8 cellular contexts compared by ENCODE assay signal in the genomic region with DNA sequence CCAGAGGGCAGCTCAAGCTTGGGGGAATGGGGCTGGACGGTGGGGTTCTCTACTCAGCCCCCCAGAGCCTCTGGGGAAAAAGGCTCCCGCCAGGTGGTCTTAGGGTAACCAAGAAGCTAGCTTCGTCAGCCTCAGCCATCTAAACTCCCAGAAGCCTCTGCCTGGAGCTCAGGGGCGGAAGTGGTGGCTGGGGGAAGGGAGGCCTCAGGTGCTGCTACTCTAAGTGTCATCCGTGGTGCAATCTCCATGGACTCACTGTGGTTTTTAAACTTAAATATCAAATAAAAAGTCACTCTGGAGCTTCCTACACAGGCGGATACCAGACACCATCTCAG. TPM values are rescaled to one million over a fixed set of nuclear protein-coding genes. Genes with fewer than 3 reads are reported as not detected.
DNase-seq lines count a peak whose midpoint lies in the region; ATAC-seq and TF ChIP-seq lines count a peak whose summit lies in the region.

No MANE protein-coding gene starts in this region.

- intact Hi-C loops in sigmoid colon (cut with DNase I) = no loop called here

- DNase-seq in SKM-1 (lab: John Stamatoyannopoulos, UW; ENCODE audit: unreplicated experiment) (peak; percentile 45), sigmoid colon (no peak), DMS 273 (lab: John Stamatoyannopoulos, UW; ENCODE audit: unreplicated experiment) (no peak), SJCRH30 (no peak), NCI-H2196 (lab: John Stamatoyannopoulos, UW; ENCODE audit: unreplicated experiment) (no peak)
- peak; percentile 37 for DNase-seq in activated naive CD8-positive, alpha-beta T cell treated with anti-CD3 and anti-CD28 coated beads, Interleukin-2, amount 50 U/mL, for 16 hours (ENCODE audit: low read depth, low spot score)

- no peaks in the 10 kb centered on the region for H3K36me3 ChIP-seq in sigmoid colon
- H3K36me3 ChIP-seq in SJCRH30 = no peaks in the 10 kb centered on the region

- TF ChIP-seq CTCF in sigmoid colon (IDR thresholded peaks at IDR 0.05) = no peak

- H3K27ac ChIP-seq in sigmoid colon (peak overlapping the region in 2 of 4 donors; percentile 45 to 47), SJCRH30 (no peak overlapping the region)

- H3K9me3 ChIP-seq in sigmoid colon (no peaks in the 10 kb centered on the region), SJCRH30 (replicated peaks) (0 out of 2 replicates have a peak, but pooled peaks cover 3% of the 10 kb centered on the region)

- WGBS in sigmoid colon, 2 donors = 31 to 53% methylated on average over 6 of the region's 6 CpGs

- H3K4me1 ChIP-seq in sigmoid colon = peaks cover 0 to 6% (median 5%) of the 10 kb centered on the region in 4 donors
- H3K4me1 ChIP-seq in SJCRH30 = no peaks in the 10 kb centered on the region

- no peak for TF ChIP-seq POLR2A in sigmoid colon (IDR thresholded peaks at IDR 0.05)

- no peak for TF ChIP-seq EP300 in sigmoid colon (IDR thresholded peaks at IDR 0.05)

- H3K27me3 ChIP-seq in sigmoid colon (peaks cover 5 to 22% (median 10%) of the 10 kb centered on the region in 3 donors), SJCRH30 (no peaks in the 10 kb centered on the region)

- H3K4me3 ChIP-seq in sigmoid colon (peak overlapping the region in 3 of 4 donors; percentile 29 to 49 (median 43)), SJCRH30 (no peak overlapping the region)

- peak; percentile 47 for ATAC-seq in GM18520 (IDR thresholded peaks at IDR 0.05; ENCODE audit: unreplicated experiment)
- ATAC-seq in HG02938 (IDR thresholded peaks at IDR 0.05; ENCODE audit: unreplicated experiment) = peak; percentile 63

RNA-seq across cellular contexts. Expression of a gene that starts 0.7 kb away (rescaled TPM):
- total RNA-seq in sigmoid colon = 10 to 100 TPM; 10.9 to 20.5 (median 13.6) TPM
- 10 to 100 TPM in 1 of 3 donors, 1 to 10 TPM in 2; 2.3 to 21.1 (median 4.2) TPM for polyA plus RNA-seq in sigmoid colon
- total RNA-seq in SJCRH30 (2014; rRNA removed; shearing (Covaris generic)) = 0.10 and 0.20 TPM in 2 replicates

RNA-seq across cellular contexts. Expression of a gene that starts 54.2 kb away (rescaled TPM):
- total RNA-seq in sigmoid colon = 10 to 100 TPM in 1 of 4 donors, 1 to 10 TPM in 3; 3.0 to 14.7 (median 9.0) TPM
- polyA plus RNA-seq in sigmoid colon = 1 to 10 TPM; 3.6 to 9.3 (median 4.9) TPM
- total RNA-seq in SJCRH30 (2014; rRNA removed; shearing (Covaris generic)) = 65.4 and 83.7 TPM in 2 replicates

Comparison
In these comparisons a context has a peak if more than half of its experiments do, and no peak if none do; other contexts are left out.
1. DNase-seq: peak in SKM-1 (single experiment) and activated naive CD8-positive, alpha-beta T cell treated with anti-CD3 and anti-CD28 coated beads, Interleukin-2, amount 50 U/mL, for 16 hours (single experiment); none in sigmoid colon (single experiment), DMS 273 (single experiment), SJCRH30 (0 of 2) and NCI-H2196 (single experiment).